Comparison of ENCODE assay signal across 8 cellular contexts in the genomic region with DNA sequence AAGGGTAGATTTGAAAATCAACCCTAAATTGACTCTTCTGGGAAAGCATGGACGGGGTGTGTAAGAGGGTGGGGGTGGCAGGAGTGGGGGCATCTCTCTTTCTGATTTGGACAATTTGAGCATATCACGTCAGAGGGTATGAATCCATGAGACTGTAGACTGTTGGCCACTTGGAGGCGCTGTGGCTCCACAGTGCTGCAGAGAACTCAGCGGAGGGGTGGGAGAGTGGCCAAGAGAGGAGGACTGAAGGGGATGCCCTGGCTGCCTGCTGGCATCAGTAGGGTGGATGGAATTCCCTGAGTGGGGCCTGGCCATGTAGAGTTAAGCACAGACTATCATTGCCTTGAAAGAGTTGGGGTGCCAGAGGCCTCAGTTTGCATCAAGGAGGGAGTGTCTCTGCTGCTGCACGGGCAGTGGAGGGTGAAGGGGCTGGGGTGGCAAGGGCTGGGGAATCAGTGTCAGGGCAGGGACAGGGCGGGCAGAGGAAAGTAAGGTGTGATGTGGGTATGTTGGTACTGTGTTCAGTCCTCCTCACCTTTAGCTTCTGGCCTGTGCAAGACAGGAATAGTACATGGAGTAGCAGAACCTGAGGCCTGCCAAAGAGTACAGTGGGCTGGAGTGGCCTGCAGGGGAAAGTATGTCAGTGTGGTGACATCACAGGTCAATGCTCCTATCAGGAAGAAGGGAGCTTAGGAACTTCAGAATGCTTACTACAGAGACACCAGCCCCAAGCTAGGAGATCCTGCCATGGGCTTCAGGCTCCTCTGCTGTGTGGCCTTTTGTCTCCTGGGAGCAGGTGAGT.
A peak's percentile ranks its signal among the peaks of the same experiment; 100 is the strongest.
DNase-seq lines count a peak whose midpoint lies in the region; ATAC-seq and TF ChIP-seq lines count a peak whose summit lies in the region.

No MANE protein-coding gene starts in this region.

- no peaks in the 10 kb centered on the region for H3K27me3 ChIP-seq in HCT116 (ENCODE audit: insufficient read depth, low read length)

- peak; percentile 87 for ATAC-seq in HCT116
- no peak for ATAC-seq in HG02588 (IDR thresholded peaks at IDR 0.05; ENCODE audit: unreplicated experiment)

- H3K36me3 Mint-ChIP-seq in endothelial cell (ENCODE audit: low read depth, unreplicated experiment) = no peaks in the 10 kb centered on the region

- H3K4me3 ChIP-seq in HCT116 (replicated peaks in 1 of 2; ENCODE audit: low read depth in 1 of 2, low read length in 2 of 2) = no peak overlapping the region

- TF ChIP-seq CTCF in HCT116 (IDR thresholded peaks at IDR 0.05 in 2 of 3, conservative IDR thresholded peaks at IDR 0.05 in 1 of 3; ENCODE audit: borderline replicate concordance in 1 of 3, insufficient read depth in 1 of 3, low read depth in 2 of 3, low read length in 2 of 3) = peak; percentile 61 to 76 (median 65); a peak in 5 of 6 replicates
- TF ChIP-seq CTCF in endothelial cell (IDR thresholded peaks at IDR 0.05; ENCODE audit: unreplicated experiment) = peak; percentile 65

- H3K36me3 ChIP-seq in HCT116 (ENCODE audit: control insufficient read depth in 1 of 2, insufficient read depth in 2 of 2, low read length in 2 of 2) = no peaks in the 10 kb centered on the region

- H3K4me1 ChIP-seq in HCT116 (ENCODE audit: control insufficient read depth in 1 of 2, insufficient read depth in 2 of 2, low read length in 2 of 2) = no peaks in the 10 kb centered on the region

- DNase-seq in ACHN (peak; percentile 32), HCT116 (ENCODE audit: low read depth, low spot score) (peak; percentile 23), UCSD-AML1 (lab: John Stamatoyannopoulos, UW; ENCODE audit: unreplicated experiment) (peak; percentile 11), endothelial cell (ENCODE audit: low spot score) (peak; percentile 79), NCI-H2107 treated with DMSO at 0.1 percent for 48 hours (lab: John Stamatoyannopoulos, UW; ENCODE audit: unreplicated experiment) (no peak), NOMO-1 treated with dmso at 0.1 percent for 144 hours (lab: John Stamatoyannopoulos, UW; ENCODE audit: unreplicated experiment) (no peak)
- DNase-seq in stimulated activated CD4-positive, alpha-beta T cell treated with anti-CD3 and anti-CD28 coated beads, TNF-alpha, amount 100 ng/mL, for 48 hours (ENCODE audit: low read depth in 3 of 3) = peak in 2 of 3 donors; percentile 28 to 41

- POLR2A ChIA-PET in HCT116 (lab: Charles Lee) = no interaction called here

- peak; percentile 64 for TF ChIP-seq RAD21 in HCT116 (IDR thresholded peaks at IDR 0.05; ENCODE audit: low read depth)

- no peak overlapping the region for H3K27ac ChIP-seq in HCT116 (ENCODE audit: low read depth, low read length)

- H3K4me3 Mint-ChIP-seq in endothelial cell (ENCODE audit: unreplicated experiment) = no peak overlapping the region

- peaks cover 4% of the 10 kb centered on the region for H3K4me1 Mint-ChIP-seq in endothelial cell (ENCODE audit: unreplicated experiment)

- CTCF ChIA-PET in HCT116 (lab: Charles Lee) = interaction anchor here (1.0 kb wide), 2 partner anchors 68 to 392 kb away, joined by 3 read pairs; no protein-coding TSS in a partner anchor

- no peak overlapping the region for H2AFZ ChIP-seq in HCT116 (ENCODE audit: low read depth, low read length, poor library complexity, severe bottlenecking)

- no peak overlapping the region for H3K27ac Mint-ChIP-seq in endothelial cell (ENCODE audit: unreplicated experiment)

- peaks cover 3% of the 10 kb centered on the region for H3K27me3 Mint-ChIP-seq in endothelial cell (ENCODE audit: unreplicated experiment)

- no peaks in the 10 kb centered on the region for H3K9me3 ChIP-seq in HCT116 (ENCODE audit: control insufficient read depth in 1 of 2, insufficient read depth in 1 of 2, low read depth in 1 of 2, low read length in 2 of 2)

- TF ChIP-seq POLR2A in HCT116 (IDR thresholded peaks at IDR 0.05; ENCODE audit: borderline replicate concordance, extremely low read depth, insufficient read depth, insufficient read length) = no peak

- in situ Hi-C loops in ACHN (cut with HindIII; ENCODE audit: low pct_ligation_motif_present, low pct_unique_long_range_greater_than_20kb, low sequenced_read_pairs) = no loop called here

- no TSS peak for BruUV-seq in HCT116 (replicated peaks; lab: Mats Ljungman, UMichigan)

- H3K4me2 ChIP-seq in HCT116 (ENCODE audit: low read length) = no peak overlapping the region

- no peaks in the 10 kb centered on the region for H4K20me1 ChIP-seq in HCT116 (ENCODE audit: insufficient read depth)

- H3K79me2 ChIP-seq in HCT116 (ENCODE audit: insufficient read depth, low read length) = no peaks in the 10 kb centered on the region

- H3K9ac ChIP-seq in HCT116 (ENCODE audit: low read length) = no peak overlapping the region

- RAD21 ChIA-PET in HCT116 (lab: Charles Lee; ENCODE audit: low non-redundant PET in 1 of 2, low total read pairs in 2 of 2, uncharacterized antibody in 2 of 2, unreplicated experiment in 2 of 2) = no interaction called here

- no peaks in the 10 kb centered on the region for H3K9me2 ChIP-seq in HCT116 (ENCODE audit: insufficient read depth)

- intact Hi-C loops in HCT116 (cut with micrococcal nuclease) = no loop called here

- H3K9me3 Mint-ChIP-seq in endothelial cell (ENCODE audit: unreplicated experiment) = no peaks in the 10 kb centered on the region

TF ChIP-seq in HCT116, 20 proteins besides CTCF, POLR2A, EP300 and RAD21:
- no peak for TF ChIP-seq ZFX (IDR thresholded peaks at IDR 0.05)
- no peak for TF ChIP-seq EZH2phosphoT487 (IDR thresholded peaks at IDR 0.05; ENCODE audit: borderline replicate concordance)
- TF ChIP-seq, protein P1, sequence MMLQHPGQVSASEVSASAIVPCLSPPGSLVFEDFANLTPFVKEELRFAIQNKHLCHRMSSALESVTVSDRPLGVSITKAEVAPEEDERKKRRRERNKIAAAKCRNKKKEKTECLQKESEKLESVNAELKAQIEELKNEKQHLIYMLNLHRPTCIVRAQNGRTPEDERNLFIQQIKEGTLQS (IDR thresholded peaks at IDR 0.05) = no peak
- TF ChIP-seq, protein P2, sequence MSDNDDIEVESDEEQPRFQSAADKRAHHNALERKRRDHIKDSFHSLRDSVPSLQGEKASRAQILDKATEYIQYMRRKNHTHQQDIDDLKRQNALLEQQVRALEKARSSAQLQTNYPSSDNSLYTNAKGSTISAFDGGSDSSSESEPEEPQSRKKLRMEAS (IDR thresholded peaks at IDR 0.05) = no peak
- no peak for TF ChIP-seq YY1 (IDR thresholded peaks at IDR 0.05; ENCODE audit: extremely low read depth, insufficient replicate concordance, low read depth, low read length)

Comparison
In these comparisons a context has a peak if more than half of its experiments do, and no peak if none do; other contexts are left out.
1. DNase-seq: peak in ACHN (single experiment), HCT116 (single experiment), UCSD-AML1 (single experiment), endothelial cell (single experiment) and stimulated activated CD4-positive, alpha-beta T cell treated with anti-CD3 and anti-CD28 coated beads, TNF-alpha, amount 100 ng/mL, for 48 hours (2 of 3); none in NCI-H2107 treated with DMSO at 0.1 percent for 48 hours (single experiment) and NOMO-1 treated with dmso at 0.1 percent for 144 hours (single experiment).